Comparison of ENCODE assay signal across 8 cellular contexts in the genomic region with DNA sequence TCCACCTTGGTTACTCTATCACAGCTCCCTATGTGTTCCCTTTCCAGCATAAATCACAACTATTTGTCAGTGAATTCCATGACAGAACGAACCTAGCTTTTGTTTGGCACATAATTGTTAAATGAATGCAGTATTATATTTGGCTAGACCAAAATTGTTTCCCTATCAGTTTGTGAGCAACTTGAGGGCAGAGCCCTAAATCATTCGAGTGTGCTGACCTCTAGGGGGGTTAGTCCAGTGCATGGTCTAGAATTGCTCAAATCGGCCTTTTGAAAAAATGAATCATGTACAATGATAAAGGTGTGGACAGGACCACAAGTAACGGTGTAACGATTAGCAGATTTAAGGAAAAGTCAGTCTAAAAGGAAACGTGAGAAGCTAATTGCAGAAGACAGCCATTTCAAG. TPM values are rescaled to one million over a fixed set of nuclear protein-coding genes. Genes with fewer than 3 reads are reported as not detected.
DNase-seq lines count a peak whose midpoint lies in the region; ATAC-seq, FAIRE-seq and TF ChIP-seq lines count a peak whose summit lies in the region.

No MANE protein-coding gene starts in this region.

- H3K4me1 ChIP-seq in kidney (ENCODE audit: control insufficient read depth in 1 of 2, insufficient read depth in 1 of 2, low read depth in 1 of 2, low read length in 2 of 2): peaks cover under 1 to 8% of the 10 kb centered on the region in 2 donors

- H3K36me3 ChIP-seq in kidney (ENCODE audit: control insufficient read depth in 1 of 2, insufficient read depth in 2 of 2, low read length in 2 of 2): no peaks in the 10 kb centered on the region

- peaks cover 14% of the 10 kb centered on the region for H3K36me3 Mint-ChIP-seq in T-helper 2 cell treated with Interferon-gamma antibody and Interleukin-4, amounts not matched to agents 5 μg/mL and 100 μg/mL, for 36 hours (ENCODE audit: low read depth)
- H3K36me3 Mint-ChIP-seq in activated T-helper 2 cell treated with anti-CD3 and anti-CD28 coated beads, Interferon-gamma antibody, Interleukin-2, Interleukin-4, amounts not matched to agents 10 μg/mL and 5 μg/mL and 100 μg/mL, durations not matched to agents 14 hours and 24 hours and 36 hours (ENCODE audit: low read depth): peaks cover 22% of the 10 kb centered on the region

- H3K9me3 ChIP-seq in kidney (ENCODE audit: control insufficient read depth in 1 of 2, low read length in 2 of 2): no peaks in the 10 kb centered on the region

- no peak for FAIRE-seq in kidney (lab: Jason Lieb, UNC)

- H3K4me3 ChIP-seq in kidney (ENCODE audit: low read length in 2 of 2): peak overlapping the region; percentile 91 to 97

- intact Hi-C loops in activated T-helper 2 cell treated with anti-CD3 and anti-CD28 coated beads, Interferon-gamma antibody, Interleukin-2, Interleukin-4, amounts not matched to agents 10 μg/mL and 5 μg/mL and 100 μg/mL, durations not matched to agents 14 hours and 24 hours and 36 hours (cut with micrococcal nuclease): loop anchor here (1.0 to 10.0 kb wide), 5 partner anchors 135 to 1088 kb away; no protein-coding TSS in a partner anchor
- intact Hi-C loops in kidney (cut with DNase I): no loop called here

- peaks cover 19% of the 10 kb centered on the region for H3K9me3 Mint-ChIP-seq in T-helper 2 cell treated with Interferon-gamma antibody and Interleukin-4, amounts not matched to agents 5 μg/mL and 100 μg/mL, for 36 hours
- peaks cover 17% of the 10 kb centered on the region for H3K9me3 Mint-ChIP-seq in activated T-helper 2 cell treated with anti-CD3 and anti-CD28 coated beads, Interferon-gamma antibody, Interleukin-2, Interleukin-4, amounts not matched to agents 10 μg/mL and 5 μg/mL and 100 μg/mL, durations not matched to agents 14 hours and 24 hours and 36 hours

- peaks cover 2% of the 10 kb centered on the region for H3K27me3 Mint-ChIP-seq in T-helper 2 cell treated with Interferon-gamma antibody and Interleukin-4, amounts not matched to agents 5 μg/mL and 100 μg/mL, for 36 hours (ENCODE audit: low read depth)
- peaks cover 3% of the 10 kb centered on the region for H3K27me3 Mint-ChIP-seq in activated T-helper 2 cell treated with anti-CD3 and anti-CD28 coated beads, Interferon-gamma antibody, Interleukin-2, Interleukin-4, amounts not matched to agents 10 μg/mL and 5 μg/mL and 100 μg/mL, durations not matched to agents 14 hours and 24 hours and 36 hours (ENCODE audit: low read depth)

- peak overlapping the region; percentile 93 for H3K4me3 Mint-ChIP-seq in T-helper 2 cell treated with Interferon-gamma antibody and Interleukin-4, amounts not matched to agents 5 μg/mL and 100 μg/mL, for 36 hours
- H3K4me3 Mint-ChIP-seq in activated T-helper 2 cell treated with anti-CD3 and anti-CD28 coated beads, Interferon-gamma antibody, Interleukin-2, Interleukin-4, amounts not matched to agents 10 μg/mL and 5 μg/mL and 100 μg/mL, durations not matched to agents 14 hours and 24 hours and 36 hours (ENCODE audit: low read depth): peak overlapping the region; percentile 94

- peak overlapping the region; percentile 91 for H3K27ac ChIP-seq in kidney (ENCODE audit: low read depth in 2 of 2, low read length in 2 of 2)
- peak overlapping the region; percentile 86 for H3K27ac ChIP-seq in substantia nigra (ENCODE audit: low read depth, low read length, poor library complexity, severe bottlenecking)

- no peak for ATAC-seq in GM21390 (IDR thresholded peaks at IDR 0.05; ENCODE audit: unreplicated experiment)

- H3K27ac Mint-ChIP-seq in T-helper 2 cell treated with Interferon-gamma antibody and Interleukin-4, amounts not matched to agents 5 μg/mL and 100 μg/mL, for 36 hours: peak overlapping the region; percentile 97
- no peak overlapping the region for H3K27ac Mint-ChIP-seq in activated T-helper 2 cell treated with anti-CD3 and anti-CD28 coated beads, Interferon-gamma antibody, Interleukin-2, Interleukin-4, amounts not matched to agents 10 μg/mL and 5 μg/mL and 100 μg/mL, durations not matched to agents 14 hours and 24 hours and 36 hours

- no peak overlapping the region for H3K9ac ChIP-seq in kidney (ENCODE audit: low read length in 2 of 2)

- peaks cover 10% of the 10 kb centered on the region for H3K4me1 Mint-ChIP-seq in T-helper 2 cell treated with Interferon-gamma antibody and Interleukin-4, amounts not matched to agents 5 μg/mL and 100 μg/mL, for 36 hours (ENCODE audit: low read depth)
- peaks cover 19% of the 10 kb centered on the region for H3K4me1 Mint-ChIP-seq in activated T-helper 2 cell treated with anti-CD3 and anti-CD28 coated beads, Interferon-gamma antibody, Interleukin-2, Interleukin-4, amounts not matched to agents 10 μg/mL and 5 μg/mL and 100 μg/mL, durations not matched to agents 14 hours and 24 hours and 36 hours (ENCODE audit: low read depth)

- no peak for TF ChIP-seq CTCF in kidney (IDR thresholded peaks at IDR 0.05; ENCODE audit: borderline replicate concordance, extremely low read depth, insufficient read depth)

- no peak for DNase-seq in T-helper 2 cell treated with Interferon-gamma antibody and Interleukin-4, amounts not matched to agents 5 μg/mL and 100 μg/mL, for 36 hours (ENCODE audit: low spot score)
- no peak for DNase-seq in T-helper 2 cell
- DNase-seq in activated T-helper 2 cell treated with anti-CD3 and anti-CD28 coated beads, Interferon-gamma antibody, Interleukin-2, Interleukin-4, amounts not matched to agents 10 μg/mL and 5 μg/mL and 100 μg/mL, durations not matched to agents 14 hours and 24 hours and 36 hours (ENCODE audit: low spot score): no peak
- DNase-seq in kidney: no peak
- no peak for DNase-seq in substantia nigra (lab: John Stamatoyannopoulos, UW)
- no peak for DNase-seq in SIG-M5 (lab: John Stamatoyannopoulos, UW)
- DNase-seq in NCI-H526 treated with DMSO at 0.1 percent for 48 hours (lab: John Stamatoyannopoulos, UW): no peak

RNA-seq across cellular contexts. Expression of gene NRBF2, which starts 0.5 kb away (rescaled TPM):
- 32.2 and 32.7 TPM in 2 replicates for total RNA-seq in activated T-helper 2 cell treated with anti-CD3 and anti-CD28 coated beads, Interferon-gamma antibody, Interleukin-2, Interleukin-4, amounts not matched to agents 10 μg/mL and 5 μg/mL and 100 μg/mL, durations not matched to agents 14 hours and 24 hours and 36 hours
- 15.8 TPM for total RNA-seq in kidney
- polyA plus RNA-seq in kidney (ENCODE audit: insufficient read depth, low read depth, low replicate concordance): 11.2 TPM
